ENCODE assay signal across 1 cellular context in genomic region chr21:43318841-43319781, GRCh38.
A peak's percentile ranks its signal among the peaks of the same experiment; 100 is the strongest.
TF ChIP-seq lines count a peak whose summit lies in the region.

No MANE protein-coding gene starts in this region.

TF ChIP-seq in K562, 482 proteins besides CTCF, POLR2A, EP300 and RAD21 (continued from another document):
- 0 out of 4 replicates have a peak, but pooled peaks of 1 of the 2 experiments have one; percentile 11 for TF ChIP-seq RCOR1 (IDR thresholded peaks at IDR 0.05; ENCODE audit: borderline replicate concordance in 1 of 2, low read depth in 2 of 2, low read length in 2 of 2)
- TF ChIP-seq ZNF277 (CRISPR knock-in tag; IDR thresholded peaks at IDR 0.05; ENCODE audit: borderline replicate concordance) = no peak
- TF ChIP-seq ATF7 (IDR thresholded peaks at IDR 0.05) = 0 out of 2 replicates have a peak, but pooled peaks have one; percentile 41
- no peak for TF ChIP-seq KAT8 (IDR thresholded peaks at IDR 0.05; ENCODE audit: low read depth)
- TF ChIP-seq, protein P1, sequence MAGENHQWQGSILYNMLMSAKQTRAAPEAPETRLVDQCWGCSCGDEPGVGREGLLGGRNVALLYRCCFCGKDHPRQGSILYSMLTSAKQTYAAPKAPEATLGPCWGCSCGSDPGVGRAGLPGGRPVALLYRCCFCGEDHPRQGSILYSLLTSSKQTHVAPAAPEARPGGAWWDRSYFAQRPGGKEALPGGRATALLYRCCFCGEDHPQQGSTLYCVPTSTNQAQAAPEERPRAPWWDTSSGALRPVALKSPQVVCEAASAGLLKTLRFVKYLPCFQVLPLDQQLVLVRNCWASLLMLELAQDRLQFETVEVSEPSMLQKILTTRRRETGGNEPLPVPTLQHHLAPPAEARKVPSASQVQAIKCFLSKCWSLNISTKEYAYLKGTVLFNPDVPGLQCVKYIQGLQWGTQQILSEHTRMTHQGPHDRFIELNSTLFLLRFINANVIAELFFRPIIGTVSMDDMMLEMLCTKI (IDR thresholded peaks at IDR 0.05; ENCODE audit: partially characterized antibody) = no peak
- TF ChIP-seq ZNF561 (CRISPR knock-in tag; conservative IDR thresholded peaks at IDR 0.05) = no peak
- TF ChIP-seq TFAP4 (CRISPR knock-in tag; IDR thresholded peaks at IDR 0.05; ENCODE audit: borderline replicate concordance) = peak; percentile 24; the same call in 1 of the 2 replicates
- no peak for TF ChIP-seq ZNF57 (CRISPR knock-in tag; IDR thresholded peaks at IDR 0.05)
- TF ChIP-seq SLC30A9 (CRISPR knock-in tag; IDR thresholded peaks at IDR 0.05) = no peak
- TF ChIP-seq CBFB (CRISPR knock-in tag; IDR thresholded peaks at IDR 0.05) = no peak
- TF ChIP-seq TFE3 (CRISPR knock-in tag; IDR thresholded peaks at IDR 0.05) = no peak
- TF ChIP-seq CBFA2T3 (IDR thresholded peaks at IDR 0.05) = no peak
- no peak for TF ChIP-seq ATF1 (CRISPR knock-in tag; IDR thresholded peaks at IDR 0.05)
- 0 out of 2 replicates have a peak, but pooled peaks have one; percentile 13 for TF ChIP-seq ATF1 (tag; IDR thresholded peaks at IDR 0.05)
- TF ChIP-seq ZNF766 (CRISPR knock-in tag; conservative IDR thresholded peaks at IDR 0.05) = no peak
- TF ChIP-seq ZKSCAN1 (IDR thresholded peaks at IDR 0.05; ENCODE audit: low read depth, low read length) = no peak
- TF ChIP-seq CTBP1 (IDR thresholded peaks at IDR 0.05; ENCODE audit: borderline replicate concordance) = 0 out of 2 replicates have a peak, but pooled peaks have one; percentile 16
